ENCODE assay signal across 20 cellular contexts in the genomic region with DNA sequence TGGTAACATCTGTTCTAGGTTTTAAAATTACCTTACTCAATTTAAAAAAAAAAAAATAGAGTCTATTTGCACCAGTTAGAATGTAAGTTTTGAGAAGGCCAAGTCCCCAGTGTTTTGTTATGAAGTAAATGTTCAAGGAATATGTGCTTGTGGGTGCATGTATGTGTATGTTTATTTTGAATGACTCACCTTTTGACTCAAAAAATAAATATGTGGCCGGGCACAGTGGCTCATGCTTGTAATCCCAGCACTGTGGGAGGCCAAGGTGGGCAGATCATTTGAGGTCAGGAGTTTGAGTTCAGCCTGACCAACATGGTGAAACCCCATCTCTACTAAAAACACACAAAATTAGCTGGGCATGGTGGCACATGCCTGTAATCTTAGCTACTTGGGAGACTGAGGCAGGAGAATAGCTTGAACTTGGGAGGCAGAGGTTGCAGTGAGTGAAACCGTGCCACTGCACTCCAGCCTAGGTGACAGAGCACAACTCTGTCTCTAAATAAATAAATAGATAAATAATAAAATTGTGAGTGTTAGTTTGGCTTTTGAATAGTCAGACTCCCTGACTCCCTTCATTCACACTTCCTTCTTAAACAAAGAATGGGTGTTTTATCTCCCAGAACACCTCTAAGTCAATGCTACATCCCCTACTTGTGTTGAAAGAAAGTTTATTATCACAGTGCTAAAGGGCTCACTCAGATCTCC.
A peak's percentile ranks its signal among the peaks of the same experiment; 100 is the strongest.
DNase-seq lines count a peak whose midpoint lies in the region; ATAC-seq and TF ChIP-seq lines count a peak whose summit lies in the region.
"Had no signal": no experiment of that assay in that cellular context is flagged by ENCODE, and none has a peak within 500 bp of the region (broad histone marks: within the 10 kb centered on the region; RNA-seq: fewer than 3 reads in every experiment).

No MANE protein-coding gene starts in this region.

- H3K27ac Mint-ChIP-seq in chondrocyte (ENCODE audit: unreplicated experiment) = peak overlapping the region; percentile 37
- peak overlapping the region; percentile 76 for H3K27ac Mint-ChIP-seq in osteocyte (ENCODE audit: unreplicated experiment)
- H3K27ac Mint-ChIP-seq: activated T-helper 2 cell treated with anti-CD3 and anti-CD28 coated beads, Interferon-gamma antibody, Interleukin-2, Interleukin-4, amounts not matched to agents 10 μg/mL and 5 μg/mL and 100 μg/mL, durations not matched to agents 14 hours and 24 hours and 36 hours had no signal

- POLR2A ChIA-PET in HCT116 (lab: Charles Lee) = no interaction called here
- POLR2A ChIA-PET in RWPE1 (lab: Yijun Ruan, JAX; ENCODE audit: low non-redundant PET) = no interaction called here

- TF ChIP-seq CTCF in HCT116 (IDR thresholded peaks at IDR 0.05 in 2 of 3, conservative IDR thresholded peaks at IDR 0.05 in 1 of 3; ENCODE audit: borderline replicate concordance in 1 of 3, insufficient read depth in 1 of 3, low read depth in 2 of 3, low read length in 2 of 3) (no peak), RWPE1 (conservative IDR thresholded peaks at IDR 0.05; ENCODE audit: low read depth) (no peak), chondrocyte (IDR thresholded peaks at IDR 0.05) (no peak), osteocyte (IDR thresholded peaks at IDR 0.05) (no peak)

- H3K4me3 Mint-ChIP-seq in chondrocyte (ENCODE audit: unreplicated experiment) (no peak overlapping the region), osteocyte (ENCODE audit: unreplicated experiment) (no peak overlapping the region)

- H2AFZ ChIP-seq in HCT116 (ENCODE audit: low read depth, low read length, poor library complexity, severe bottlenecking) = peak overlapping the region; percentile 97
- H2AFZ ChIP-seq: PC-9 had no signal

- no peak for TF ChIP-seq RAD21 in HCT116 (IDR thresholded peaks at IDR 0.05; ENCODE audit: low read depth)

- ATAC-seq in HCT116 (peak; percentile 95), HG03342 (IDR thresholded peaks at IDR 0.05; ENCODE audit: unreplicated experiment) (no peak), HG03432 (IDR thresholded peaks at IDR 0.05; ENCODE audit: unreplicated experiment) (no peak)
- ATAC-seq: left lobe of liver, pancreas had no signal

- CTCF ChIA-PET in HCT116 (lab: Charles Lee) (no interaction called here), RWPE1 (lab: Yijun Ruan, JAX) (no interaction called here)

- no peaks in the 10 kb centered on the region for H4K20me1 ChIP-seq in HCT116 (ENCODE audit: insufficient read depth)

- H3K27ac ChIP-seq in HCT116 (ENCODE audit: low read depth, low read length) (peak overlapping the region; percentile 75), RWPE1 (no peak overlapping the region)
- H3K27ac ChIP-seq: pancreas, PC-9, skin epidermis, suprapubic skin had no signal

- no peaks in the 10 kb centered on the region for H3K36me3 Mint-ChIP-seq in chondrocyte (ENCODE audit: low read depth)
- peaks cover 3% of the 10 kb centered on the region for H3K36me3 Mint-ChIP-seq in osteocyte (ENCODE audit: unreplicated experiment)

- peak overlapping the region; percentile 61 for H3K4me2 ChIP-seq in HCT116 (ENCODE audit: low read length)
- H3K4me2 ChIP-seq: PC-9, SK-N-SH had no signal

- TF ChIP-seq POLR2A in HCT116 (IDR thresholded peaks at IDR 0.05; ENCODE audit: borderline replicate concordance, extremely low read depth, insufficient read depth, insufficient read length) = no peak

- no peaks in the 10 kb centered on the region for H3K36me3 ChIP-seq in HCT116 (ENCODE audit: control insufficient read depth in 1 of 2, insufficient read depth in 2 of 2, low read length in 2 of 2)
- H3K36me3 ChIP-seq: pancreas, suprapubic skin had no signal

- no peak overlapping the region for H3K9ac ChIP-seq in HCT116 (ENCODE audit: low read length)
- H3K9ac ChIP-seq: SK-N-SH had no signal

- H3K9me3 Mint-ChIP-seq in chondrocyte (ENCODE audit: low read depth) (peaks cover 4% of the 10 kb centered on the region), osteocyte (ENCODE audit: unreplicated experiment) (peaks cover 7% of the 10 kb centered on the region)

- BruUV-seq in HCT116 (replicated peaks; lab: Mats Ljungman, UMichigan) = no TSS peak

- intact Hi-C loops in HCT116 (cut with micrococcal nuclease) = no loop called here

- H3K4me1 ChIP-seq in HCT116 (ENCODE audit: control insufficient read depth in 1 of 2, insufficient read depth in 2 of 2, low read length in 2 of 2) = peaks cover 19 to 25% of the 10 kb centered on the region in 2 experiments
- H3K4me1 ChIP-seq: pancreas, suprapubic skin had no signal

- DNase-seq in HCT116 (ENCODE audit: low read depth, low spot score) (peak; percentile 36), RWPE1 (ENCODE audit: low spot score) (peak; percentile 44), chondrocyte (ENCODE audit: low spot score) (no peak), osteocyte (ENCODE audit: extremely low spot score, unreplicated experiment) (no peak), islet precursor cell (no peak)
- DNase-seq in stimulated activated naive CD4-positive, alpha-beta T cell treated with Interleukin-2 at 50 U/mL for 16 hours (lab: John Stamatoyannopoulos, UW) = no peak
- DNase-seq: foreskin melanocyte; Karpas-422; NCI-H1417; NCI-H774; pancreas; SK-N-SH; stimulated activated CD4-positive, alpha-beta T cell treated with anti-CD3 and anti-CD28 coated beads, Interleukin-4, amount 100 ng/mL, for 4 hours had no signal

- no peaks in the 10 kb centered on the region for H3K9me2 ChIP-seq in HCT116 (ENCODE audit: insufficient read depth)
- H3K9me2 ChIP-seq: SK-N-SH had no signal

- no peaks in the 10 kb centered on the region for H3K9me3 ChIP-seq in HCT116 (ENCODE audit: control insufficient read depth in 1 of 2, insufficient read depth in 1 of 2, low read depth in 1 of 2, low read length in 2 of 2)
- H3K9me3 ChIP-seq: pancreas, SK-N-SH, suprapubic skin had no signal

- H3K4me1 Mint-ChIP-seq in chondrocyte (ENCODE audit: low read depth) = peaks cover 20% of the 10 kb centered on the region
- H3K4me1 Mint-ChIP-seq in osteocyte (ENCODE audit: unreplicated experiment) = peaks cover 33% of the 10 kb centered on the region

- H3K4me3 ChIP-seq in HCT116 (replicated peaks in 1 of 2; ENCODE audit: low read depth in 1 of 2, low read length in 2 of 2) = no peak overlapping the region; a peak in 1 of 4 replicates
- H3K4me3 ChIP-seq: pancreas, PC-9, skin epidermis, suprapubic skin had no signal

- RAD21 ChIA-PET in HCT116 (lab: Charles Lee; ENCODE audit: low non-redundant PET in 1 of 2, low total read pairs in 2 of 2, uncharacterized antibody in 2 of 2, unreplicated experiment in 2 of 2) = no interaction called here

- H3K27me3 Mint-ChIP-seq in chondrocyte (ENCODE audit: low read depth) = no peaks in the 10 kb centered on the region
- no peaks in the 10 kb centered on the region for H3K27me3 Mint-ChIP-seq in osteocyte (ENCODE audit: unreplicated experiment)

- no peaks in the 10 kb centered on the region for H3K27me3 ChIP-seq in HCT116 (ENCODE audit: insufficient read depth, low read length)
- H3K27me3 ChIP-seq: pancreas, suprapubic skin had no signal

- no peaks in the 10 kb centered on the region for H3K79me2 ChIP-seq in HCT116 (ENCODE audit: insufficient read depth, low read length)

TF ChIP-seq in HCT116, 20 proteins besides CTCF, POLR2A, EP300 and RAD21 (continues in another document):
- TF ChIP-seq SIN3A (IDR thresholded peaks at IDR 0.05; ENCODE audit: low read depth) (0 out of 2 replicates have a peak, but pooled peaks have one; percentile 15), EGR1 (IDR thresholded peaks at IDR 0.05; ENCODE audit: low read depth) (peak; percentile 50), YY1 (IDR thresholded peaks at IDR 0.05; ENCODE audit: extremely low read depth, insufficient replicate concordance, low read depth, low read length) (no peak), MAX (IDR thresholded peaks at IDR 0.05) (peak; percentile 41), SRF (IDR thresholded peaks at IDR 0.05; ENCODE audit: low read depth) (peak; percentile 63), ATF3 (IDR thresholded peaks at IDR 0.05) (no peak), JUND (IDR thresholded peaks at IDR 0.05) (peak; percentile 92), EZH2 (IDR thresholded peaks at IDR 0.05) (no peak), ZFX (IDR thresholded peaks at IDR 0.05) (no peak), ELF1 (IDR thresholded peaks at IDR 0.05; ENCODE audit: borderline replicate concordance, low read depth) (no peak), CBX3 (IDR thresholded peaks at IDR 0.05; ENCODE audit: low read depth) (peak; percentile 83), SP1 (IDR thresholded peaks at IDR 0.05; ENCODE audit: low read depth) (peak; percentile 73), ZNF274 (IDR thresholded peaks at IDR 0.05; ENCODE audit: low read depth, low read length) (no peak)
- TF ChIP-seq, protein P1, sequence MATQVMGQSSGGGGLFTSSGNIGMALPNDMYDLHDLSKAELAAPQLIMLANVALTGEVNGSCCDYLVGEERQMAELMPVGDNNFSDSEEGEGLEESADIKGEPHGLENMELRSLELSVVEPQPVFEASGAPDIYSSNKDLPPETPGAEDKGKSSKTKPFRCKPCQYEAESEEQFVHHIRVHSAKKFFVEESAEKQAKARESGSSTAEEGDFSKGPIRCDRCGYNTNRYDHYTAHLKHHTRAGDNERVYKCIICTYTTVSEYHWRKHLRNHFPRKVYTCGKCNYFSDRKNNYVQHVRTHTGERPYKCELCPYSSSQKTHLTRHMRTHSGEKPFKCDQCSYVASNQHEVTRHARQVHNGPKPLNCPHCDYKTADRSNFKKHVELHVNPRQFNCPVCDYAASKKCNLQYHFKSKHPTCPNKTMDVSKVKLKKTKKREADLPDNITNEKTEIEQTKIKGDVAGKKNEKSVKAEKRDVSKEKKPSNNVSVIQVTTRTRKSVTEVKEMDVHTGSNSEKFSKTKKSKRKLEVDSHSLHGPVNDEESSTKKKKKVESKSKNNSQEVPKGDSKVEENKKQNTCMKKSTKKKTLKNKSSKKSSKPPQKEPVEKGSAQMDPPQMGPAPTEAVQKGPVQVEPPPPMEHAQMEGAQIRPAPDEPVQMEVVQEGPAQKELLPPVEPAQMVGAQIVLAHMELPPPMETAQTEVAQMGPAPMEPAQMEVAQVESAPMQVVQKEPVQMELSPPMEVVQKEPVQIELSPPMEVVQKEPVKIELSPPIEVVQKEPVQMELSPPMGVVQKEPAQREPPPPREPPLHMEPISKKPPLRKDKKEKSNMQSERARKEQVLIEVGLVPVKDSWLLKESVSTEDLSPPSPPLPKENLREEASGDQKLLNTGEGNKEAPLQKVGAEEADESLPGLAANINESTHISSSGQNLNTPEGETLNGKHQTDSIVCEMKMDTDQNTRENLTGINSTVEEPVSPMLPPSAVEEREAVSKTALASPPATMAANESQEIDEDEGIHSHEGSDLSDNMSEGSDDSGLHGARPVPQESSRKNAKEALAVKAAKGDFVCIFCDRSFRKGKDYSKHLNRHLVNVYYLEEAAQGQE (IDR thresholded peaks at IDR 0.05; ENCODE audit: low read depth) = no peak

Comparison
In these comparisons a context has a peak if more than half of its experiments do, and no peak if none do; other contexts are left out.
1. DNase-seq: peak in HCT116 (single experiment) and RWPE1 (single experiment); none in chondrocyte (single experiment), osteocyte (single experiment), islet precursor cell (single experiment) and stimulated activated naive CD4-positive, alpha-beta T cell treated with Interleukin-2 at 50 U/mL for 16 hours (single experiment).